In the genomic region with DNA sequence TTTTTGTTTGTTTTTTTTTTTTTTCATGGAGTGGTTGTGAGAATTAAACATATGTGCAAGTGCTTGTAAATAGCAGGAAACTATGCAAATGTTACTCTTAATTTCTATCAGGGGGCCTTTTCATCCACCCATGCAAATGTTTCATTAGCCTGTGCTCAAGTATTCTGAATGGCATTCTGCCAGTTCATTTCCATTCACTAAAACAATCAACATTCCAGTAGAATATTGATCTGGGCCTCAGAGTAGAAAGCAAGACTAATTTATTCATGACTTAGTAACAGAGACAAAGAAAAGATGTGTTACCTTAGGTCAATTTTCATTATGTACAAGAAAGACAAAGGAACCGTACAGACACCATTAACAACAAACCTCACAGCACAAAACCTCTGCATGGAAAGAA, we compare ENCODE assay signal across 21 cellular contexts.
A peak's percentile ranks its signal among the peaks of the same experiment; 100 is the strongest.
DNase-seq lines count a peak whose midpoint lies in the region; ATAC-seq and TF ChIP-seq lines count a peak whose summit lies in the region.
"Had no signal": no experiment of that assay in that cellular context is flagged by ENCODE, and none has a peak within 500 bp of the region (broad histone marks: within the 10 kb centered on the region; RNA-seq: fewer than 3 reads in every experiment).

No MANE protein-coding gene starts in this region.

- no peaks in the 10 kb centered on the region for H3K36me3 ChIP-seq in HUES6 (ENCODE audit: control insufficient read depth, insufficient read depth, low read length)
- H3K36me3 ChIP-seq in iPS-20b (ENCODE audit: insufficient read depth, low read depth, low read length), result no peaks in the 10 kb centered on the region
- H3K36me3 ChIP-seq in OCI-LY7 (ENCODE audit: insufficient read depth, low read length), result no peaks in the 10 kb centered on the region

- no peak for ATAC-seq in GM19455 (IDR thresholded peaks at IDR 0.05; ENCODE audit: unreplicated experiment)
- ATAC-seq in GM18870 (IDR thresholded peaks at IDR 0.05; ENCODE audit: unreplicated experiment), result no peak

- H3K9me3 ChIP-seq in HUES6 (ENCODE audit: control insufficient read depth, insufficient read depth, low read depth, low read length) (peaks cover 18% of the 10 kb centered on the region), iPS-20b (ENCODE audit: insufficient read depth, low read depth, low read length) (peaks cover 17% of the 10 kb centered on the region), OCI-LY7 (ENCODE audit: low read length) (no peaks in the 10 kb centered on the region)

- H3K4me3 ChIP-seq in HUES6 (ENCODE audit: low read depth, low read length), result no peak overlapping the region
- no peak overlapping the region for H3K4me3 ChIP-seq in iPS-20b (ENCODE audit: low read length)
- H3K4me3 ChIP-seq in OCI-LY7 (ENCODE audit: low read depth, low read length, poor library complexity, severe bottlenecking), result no peak overlapping the region

- H3K4me1 ChIP-seq in HUES6 (ENCODE audit: control insufficient read depth, insufficient read depth, low read length), result peaks cover 7% of the 10 kb centered on the region; the same call in 1 of the 2 replicates
- H3K4me1 ChIP-seq in iPS-20b (ENCODE audit: insufficient read depth, low read length), result peaks cover 10% of the 10 kb centered on the region
- H3K4me1 ChIP-seq in OCI-LY7 (ENCODE audit: insufficient read depth, low read length, poor library complexity, severe bottlenecking), result no peaks in the 10 kb centered on the region

- BruUV-seq in OCI-LY7 (replicated peaks; lab: Mats Ljungman, UMichigan), result no TSS peak

- H4K20me1 ChIP-seq in OCI-LY7 (ENCODE audit: insufficient read depth, low read length), result no peaks in the 10 kb centered on the region

- H3K27me3 ChIP-seq in HUES6 (ENCODE audit: control insufficient read depth, insufficient read depth, low read length) (no peaks in the 10 kb centered on the region), iPS-20b (ENCODE audit: insufficient read depth, low read length) (no peaks in the 10 kb centered on the region)

- H3K9me2 ChIP-seq in OCI-LY7 (ENCODE audit: insufficient read depth, low read length), result no peaks in the 10 kb centered on the region

- TF ChIP-seq CTCF in OCI-LY7 (conservative IDR thresholded peaks at IDR 0.05; ENCODE audit: low read length), result no peak

- peak overlapping the region; percentile 34; the same call in 1 of the 2 replicates for H3K27ac ChIP-seq in HUES6 (ENCODE audit: low read depth, low read length)
- H3K27ac ChIP-seq in iPS-20b (ENCODE audit: low read length), result peak overlapping the region; percentile 40
- no peak overlapping the region for H3K27ac ChIP-seq in OCI-LY7 (ENCODE audit: low read depth, low read length, poor library complexity, severe bottlenecking)

- H3K4me2 ChIP-seq in OCI-LY7 (ENCODE audit: low read length), result no peak overlapping the region

- intact Hi-C loops in OCI-LY7 (cut with micrococcal nuclease; ENCODE audit: unreplicated experiment), result no loop called here

- H3K79me2 ChIP-seq in OCI-LY7 (ENCODE audit: insufficient read depth, low read depth, low read length), result no peaks in the 10 kb centered on the region

- POLR2A ChIA-PET in OCI-LY7 (lab: Charles Lee), result interaction anchor here (0.6 kb wide), 1 partner anchor 39 kb away, joined by 3 read pairs; no protein-coding TSS in a partner anchor

- H3K9ac ChIP-seq in HUES6 (ENCODE audit: low read length), result no peak overlapping the region
- H3K9ac ChIP-seq in iPS-20b (ENCODE audit: low read depth, low read length), result no peak overlapping the region

- CTCF ChIA-PET in OCI-LY7 (lab: Charles Lee; ENCODE audit: unreplicated experiment), result no interaction called here

- H2AFZ ChIP-seq in OCI-LY7 (ENCODE audit: low read length), result no peak overlapping the region

- peak; percentile 10 for DNase-seq in COR-L47 (lab: John Stamatoyannopoulos, UW)
- peak; percentile 75 for DNase-seq in NCI-H526 treated with DMSO at 0.1 percent for 48 hours (lab: John Stamatoyannopoulos, UW)
- DNase-seq in OCI-LY7 (ENCODE audit: low spot score), result no peak
- DNase-seq: 8988T, DMS53, KBM-7, MV-4-11, NCI-H1105 treated with DMSO at 0.1 percent for 48 hours, NCI-H1694, NCI-H2029 treated with DMSO at 0.1 percent for 48 hours, NCI-H2171, NCI-H226, NCI-H510A, NCI-H774, Right ventricle myocardium superior, RPMI8226, T-helper 1 cell had no signal
